8 cellular contexts compared by ENCODE assay signal in genomic region chr10:3091346-3091787, GRCh38. TPM values are rescaled to one million over a fixed set of nuclear protein-coding genes. Genes with fewer than 3 reads are reported as not detected.
DNase-seq lines count a peak whose midpoint lies in the region; ATAC-seq and TF ChIP-seq lines count a peak whose summit lies in the region.

No MANE protein-coding gene starts in this region.

- no peak for DNase-seq in SK-N-SH
- no peak for DNase-seq in endodermal cell
- DNase-seq in sciatic nerve (ENCODE audit: low spot score), result peak; percentile 44
- no peak for DNase-seq in KG1 (lab: John Stamatoyannopoulos, UW)
- no peak for DNase-seq in caudate nucleus (lab: John Stamatoyannopoulos, UW)
- DNase-seq in NCI-H146 treated with DMSO at 0.1 percent for 48 hours (lab: John Stamatoyannopoulos, UW; ENCODE audit: unreplicated experiment), result no peak
- DNase-seq in effector CD4-positive, alpha-beta T cell, result no peak

- TF ChIP-seq EP300 in SK-N-SH (IDR thresholded peaks at IDR 0.05; ENCODE audit: borderline replicate concordance in 1 of 2, low read depth in 1 of 2, low read length in 1 of 2), result peak in 1 of 2 experiments; percentile 68; a peak in 1 of 4 replicates

- POLR2A ChIA-PET in SK-N-SH (lab: Yijun Ruan, JAX), result interaction anchor here (1.5 kb wide), 1 partner anchor 8 kb away, joined by 4 read pairs; no protein-coding TSS in a partner anchor

- no peaks in the 10 kb centered on the region for H3K9me2 ChIP-seq in SK-N-SH

- H3K9me3 Mint-ChIP-seq in endodermal cell, result no peaks in the 10 kb centered on the region

- peaks cover 18% of the 10 kb centered on the region for H3K36me3 Mint-ChIP-seq in endodermal cell (ENCODE audit: low read depth)

- no peak overlapping the region for H2AFZ ChIP-seq in SK-N-SH (ENCODE audit: low read depth)

- peak overlapping the region in 1 of 2 experiments; percentile 44; a peak in 2 of 4 replicates for H3K4me3 ChIP-seq in SK-N-SH (ENCODE audit: low read depth in 2 of 2, low read length in 1 of 2)
- no peak overlapping the region for H3K4me3 ChIP-seq in endodermal cell (ENCODE audit: low read length)

- H3K9ac ChIP-seq in SK-N-SH, result peak overlapping the region; percentile 66
- H3K9ac ChIP-seq in endodermal cell (ENCODE audit: extremely low read depth, low read length, poor library complexity, severe bottlenecking), result no peak overlapping the region

- H3K4me1 ChIP-seq in SK-N-SH (ENCODE audit: control insufficient read depth in 1 of 2, insufficient read depth in 2 of 2, low read depth in 1 of 2, low read length in 1 of 2), result peaks cover 24 to 54% of the 10 kb centered on the region in 2 experiments
- peaks cover 22% of the 10 kb centered on the region for H3K4me1 ChIP-seq in endodermal cell (ENCODE audit: control insufficient read depth, insufficient read depth, low read length)

- H3K27me3 Mint-ChIP-seq in endodermal cell (ENCODE audit: insufficient read depth), result no peaks in the 10 kb centered on the region

- TF ChIP-seq RAD21 in SK-N-SH (IDR thresholded peaks at IDR 0.05; ENCODE audit: low read length), result no peak

- H3K4me3 Mint-ChIP-seq in endodermal cell, result no peak overlapping the region

- no peaks in the 10 kb centered on the region for H4K20me1 ChIP-seq in SK-N-SH (ENCODE audit: insufficient read depth)

- H3K27me3 ChIP-seq in SK-N-SH (ENCODE audit: insufficient read depth) (no peaks in the 10 kb centered on the region), endodermal cell (ENCODE audit: control insufficient read depth, insufficient read depth, low read length, poor library complexity, severe bottlenecking) (no peaks in the 10 kb centered on the region)

- peaks cover 55% of the 10 kb centered on the region for H3K4me1 Mint-ChIP-seq in endodermal cell

- H3K4me2 ChIP-seq in SK-N-SH, result peak overlapping the region; percentile 76

- TF ChIP-seq CTCF in SK-N-SH (IDR thresholded peaks at IDR 0.05), result no peak
- no peak for TF ChIP-seq CTCF in endodermal cell (conservative IDR thresholded peaks at IDR 0.05)

- H3K36me3 ChIP-seq in SK-N-SH (replicated peaks in 1 of 2; ENCODE audit: control insufficient read depth in 1 of 2, insufficient read depth in 2 of 2, low read length in 1 of 2), result peaks cover 2 to 16% of the 10 kb centered on the region in 2 experiments
- H3K36me3 ChIP-seq in endodermal cell (ENCODE audit: control insufficient read depth, insufficient read depth, low read length), result no peaks in the 10 kb centered on the region

- peaks cover 62% of the 10 kb centered on the region for H3F3A ChIP-seq in SK-N-SH (replicated peaks; ENCODE audit: insufficient read depth)

- ATAC-seq in GM19455 (IDR thresholded peaks at IDR 0.05; ENCODE audit: unreplicated experiment), result peak; percentile 59
- ATAC-seq in sciatic nerve, result no peak

- peaks cover 77% of the 10 kb centered on the region for H3K79me2 ChIP-seq in SK-N-SH (ENCODE audit: insufficient read depth)

- no peaks in the 10 kb centered on the region for H3K9me3 ChIP-seq in SK-N-SH
- no peaks in the 10 kb centered on the region for H3K9me3 ChIP-seq in endodermal cell (ENCODE audit: control insufficient read depth, low read length)

- H3K27ac ChIP-seq in SK-N-SH (ENCODE audit: low read depth in 2 of 2, low read length in 1 of 2), result peak overlapping the region; percentile 50 to 97; a peak in 3 of 4 replicates
- no peak overlapping the region for H3K27ac ChIP-seq in endodermal cell (ENCODE audit: low read depth, low read length)
- no peak overlapping the region for H3K27ac ChIP-seq in caudate nucleus (ENCODE audit: low read depth, low read length)

- WGBS in SK-N-SH (ENCODE audit: low lambda C conversion rate), result 20% methylated on average over 12 of the region's 12 CpGs
- WGBS in endodermal cell (ENCODE audit: insufficient coverage in 1 of 2, insufficient read length in 1 of 2), 2 experiments, result 88 to 96% methylated on average over 8 to 12 of the region's 12 CpGs

- peak overlapping the region; percentile 74 for H3K27ac Mint-ChIP-seq in endodermal cell

- CTCF ChIA-PET in SK-N-SH (lab: Yijun Ruan, JAX), result interaction anchor here (1.1 kb wide), 1 partner anchor 18 kb away, joined by 3 read pairs; no protein-coding TSS in a partner anchor

- intact Hi-C loops in sciatic nerve (cut with DNase I), result no loop called here

TF ChIP-seq in SK-N-SH, 30 proteins besides CTCF, POLR2A, EP300 and RAD21 (continues in another document):
- TF ChIP-seq SIN3A (IDR thresholded peaks at IDR 0.05; ENCODE audit: borderline replicate concordance, low read depth, low read length), result no peak
- TF ChIP-seq TAF1 (IDR thresholded peaks at IDR 0.05; ENCODE audit: borderline replicate concordance, low read depth, low read length), result no peak
- TF ChIP-seq YY1 (IDR thresholded peaks at IDR 0.05; ENCODE audit: low read depth), result no peak
- no peak for TF ChIP-seq ELF1 (IDR thresholded peaks at IDR 0.05)
- TF ChIP-seq TCF12 (IDR thresholded peaks at IDR 0.05), result peak; percentile 37; the same call in 1 of the 2 replicates
- TF ChIP-seq MEF2A (IDR thresholded peaks at IDR 0.05; ENCODE audit: borderline replicate concordance, low read depth), result no peak
- TF ChIP-seq JUND (IDR thresholded peaks at IDR 0.05), result peak; percentile 66
- TF ChIP-seq POLR2AphosphoS5 (IDR thresholded peaks at IDR 0.05; ENCODE audit: low read depth, low read length), result no peak; the same call in none of the 2 replicates
- no peak; the same call in 1 of the 2 replicates for TF ChIP-seq TEAD4 (IDR thresholded peaks at IDR 0.05; ENCODE audit: borderline replicate concordance, insufficient read depth)
- TF ChIP-seq MXI1 (IDR thresholded peaks at IDR 0.05; ENCODE audit: low read depth, low read length), result no peak
- no peak for TF ChIP-seq NRF1 (IDR thresholded peaks at IDR 0.05; ENCODE audit: low read depth, low read length)
- TF ChIP-seq REST (IDR thresholded peaks at IDR 0.05; ENCODE audit: low read depth, low read length), result no peak
- peak; percentile 71; the same call in 1 of the 2 replicates for TF ChIP-seq FOSL2 (IDR thresholded peaks at IDR 0.05; ENCODE audit: borderline replicate concordance, low read depth)
- no peak for TF ChIP-seq RFX5 (IDR thresholded peaks at IDR 0.05; ENCODE audit: low read length)
- TF ChIP-seq RXRA (IDR thresholded peaks at IDR 0.05; ENCODE audit: borderline replicate concordance, low read depth), result peak; percentile 54; the same call in 1 of the 2 replicates
- TF ChIP-seq IRF3 (IDR thresholded peaks at IDR 0.05; ENCODE audit: low read depth, low read length), result no peak
- TF ChIP-seq, protein P1, sequence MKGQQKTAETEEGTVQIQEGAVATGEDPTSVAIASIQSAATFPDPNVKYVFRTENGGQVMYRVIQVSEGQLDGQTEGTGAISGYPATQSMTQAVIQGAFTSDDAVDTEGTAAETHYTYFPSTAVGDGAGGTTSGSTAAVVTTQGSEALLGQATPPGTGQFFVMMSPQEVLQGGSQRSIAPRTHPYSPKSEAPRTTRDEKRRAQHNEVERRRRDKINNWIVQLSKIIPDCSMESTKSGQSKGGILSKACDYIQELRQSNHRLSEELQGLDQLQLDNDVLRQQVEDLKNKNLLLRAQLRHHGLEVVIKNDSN (IDR thresholded peaks at IDR 0.05; ENCODE audit: borderline replicate concordance, low read depth), result no peak
- no peak for TF ChIP-seq USF2 (IDR thresholded peaks at IDR 0.05; ENCODE audit: borderline replicate concordance, low read depth, low read length)

RNA-seq across cellular contexts. Expression of gene PFKP, which starts 24.0 kb away (rescaled TPM):
- 143 and 175 TPM in 2 replicates for polyA plus RNA-seq in SK-N-SH (2012; rRNA removed)
- 87.4 and 114 TPM in 2 replicates for polyA plus RNA-seq in SK-N-SH (2012; cell fraction: cytosol; rRNA removed)
- 193 and 198 TPM in 2 replicates for polyA plus RNA-seq in SK-N-SH (2012; cell fraction: nucleus; rRNA removed)
- total RNA-seq in endodermal cell (10 to 100 TPM; 58.0 to 82.3 TPM), sciatic nerve (41.3 TPM)
- polyA plus RNA-seq in endodermal cell (2013, experiment 1 of 2), result 42.3 TPM
- polyA plus RNA-seq in endodermal cell (2013, experiment 2 of 2), result 39.7 TPM

Comparison
In these comparisons a context has a peak if more than half of its experiments do, and no peak if none do; other contexts are left out.
1. H3K27ac ChIP-seq: peak in SK-N-SH (2 of 2); none in endodermal cell (single experiment) and caudate nucleus (single experiment).